In the genomic region with DNA sequence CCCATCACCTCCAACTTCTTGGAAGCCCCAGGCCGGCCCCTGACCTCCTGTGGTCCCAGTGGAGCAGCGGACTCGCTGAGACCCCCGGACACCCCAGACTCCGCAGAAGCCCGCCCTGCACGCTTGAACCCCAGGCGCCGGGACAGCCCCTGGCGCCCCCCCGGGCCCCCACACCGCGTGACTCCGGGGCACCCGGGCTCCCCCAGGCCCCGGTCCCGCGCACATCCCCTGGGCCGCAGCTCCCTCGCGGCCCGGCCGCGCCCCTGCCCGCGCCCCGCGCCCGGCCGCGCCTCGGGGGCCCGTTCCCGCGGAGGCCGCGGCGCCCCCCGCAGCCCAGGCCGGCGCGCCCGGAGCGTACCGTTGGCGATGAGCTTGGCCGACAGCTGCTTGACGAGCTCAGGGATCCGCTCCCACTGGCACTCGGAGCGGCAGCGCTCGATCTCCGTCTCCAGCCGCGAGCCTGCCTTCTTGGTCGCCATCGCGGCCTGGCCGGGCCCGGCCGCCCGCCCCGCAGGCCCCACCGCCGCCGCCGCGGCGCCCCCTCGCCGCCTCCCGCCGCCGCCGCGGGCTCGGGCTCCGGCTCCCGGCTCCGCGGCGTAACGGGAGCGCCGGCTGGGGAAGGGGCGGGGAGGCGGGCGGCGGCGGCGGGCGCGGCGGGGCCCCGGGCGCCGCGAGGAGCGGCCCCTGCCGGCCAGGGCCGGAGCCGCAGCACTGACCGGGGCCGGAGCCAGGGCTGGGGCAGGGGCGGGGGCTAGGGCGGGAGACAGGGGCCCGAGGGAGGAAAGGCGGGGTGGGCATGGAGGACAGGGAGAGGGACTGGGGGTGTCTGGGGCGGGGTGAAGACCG, we compare ENCODE assay signal across 8 cellular contexts. TPM values are rescaled to one million over a fixed set of nuclear protein-coding genes. Genes with fewer than 3 reads are reported as not detected.
DNase-seq lines count a peak whose midpoint lies in the region; ATAC-seq and TF ChIP-seq lines count a peak whose summit lies in the region.

A gene with protein sequence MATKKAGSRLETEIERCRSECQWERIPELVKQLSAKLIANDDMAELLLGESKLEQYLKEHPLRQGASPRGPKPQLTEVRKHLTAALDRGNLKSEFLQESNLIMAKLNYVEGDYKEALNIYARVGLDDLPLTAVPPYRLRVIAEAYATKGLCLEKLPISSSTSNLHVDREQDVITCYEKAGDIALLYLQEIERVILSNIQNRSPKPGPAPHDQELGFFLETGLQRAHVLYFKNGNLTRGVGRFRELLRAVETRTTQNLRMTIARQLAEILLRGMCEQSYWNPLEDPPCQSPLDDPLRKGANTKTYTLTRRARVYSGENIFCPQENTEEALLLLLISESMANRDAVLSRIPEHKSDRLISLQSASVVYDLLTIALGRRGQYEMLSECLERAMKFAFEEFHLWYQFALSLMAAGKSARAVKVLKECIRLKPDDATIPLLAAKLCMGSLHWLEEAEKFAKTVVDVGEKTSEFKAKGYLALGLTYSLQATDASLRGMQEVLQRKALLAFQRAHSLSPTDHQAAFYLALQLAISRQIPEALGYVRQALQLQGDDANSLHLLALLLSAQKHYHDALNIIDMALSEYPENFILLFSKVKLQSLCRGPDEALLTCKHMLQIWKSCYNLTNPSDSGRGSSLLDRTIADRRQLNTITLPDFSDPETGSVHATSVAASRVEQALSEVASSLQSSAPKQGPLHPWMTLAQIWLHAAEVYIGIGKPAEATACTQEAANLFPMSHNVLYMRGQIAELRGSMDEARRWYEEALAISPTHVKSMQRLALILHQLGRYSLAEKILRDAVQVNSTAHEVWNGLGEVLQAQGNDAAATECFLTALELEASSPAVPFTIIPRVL (minus strand): TSS at position 614 of the 846 bp plus-strand sequence. CDS start 135 bp downstream, at position 479.

- peak; percentile 61 for ATAC-seq in CD4-positive, alpha-beta T cell (ENCODE audit: poor library complexity)
- ATAC-seq in GM19324 (IDR thresholded peaks at IDR 0.05; ENCODE audit: low FRiP score, unreplicated experiment) (peak; percentile 51), HG03045 (IDR thresholded peaks at IDR 0.05; ENCODE audit: unreplicated experiment) (no peak)

- WGBS in transverse colon (ENCODE audit: low coverage in 1 of 2), 2 donors: 1% methylated on average over 36 of the region's 111 CpGs; no CpG with 5 or more reads in 1 of the 2 donors

- no peak for TF ChIP-seq EP300 in transverse colon (IDR thresholded peaks at IDR 0.05; ENCODE audit: low read depth)

- H3K27me3 ChIP-seq in CD4-positive, alpha-beta T cell (ENCODE audit: control insufficient read depth, insufficient read depth, low read length): peaks cover 5% of the 10 kb centered on the region
- H3K27me3 ChIP-seq in mucosa of rectum (ENCODE audit: control insufficient read depth in 2 of 2, insufficient read depth in 2 of 2, low read length in 2 of 2) (peaks cover 4 to 5% of the 10 kb centered on the region in 2 donors), transverse colon (peaks cover 7% of the 10 kb centered on the region)

- H3K4me1 ChIP-seq in mucosa of rectum (ENCODE audit: control insufficient read depth in 2 of 2, insufficient read depth in 2 of 2, low read length in 2 of 2) (peaks cover 0 to 3% of the 10 kb centered on the region in 2 donors), transverse colon (peaks cover 3 to 20% (median 10%) of the 10 kb centered on the region in 4 donors)

- no peak within 1 kb of the TSS for H3K27ac ChIP-seq in CD4-positive, alpha-beta T cell (ENCODE audit: low read depth, low read length)
- H3K27ac ChIP-seq in mucosa of rectum (ENCODE audit: low read depth in 2 of 2, low read length in 2 of 2) (no peak within 1 kb of the TSS), transverse colon (peak within 1 kb of the TSS in 1 of 4 donors; percentile 40)

- TF ChIP-seq CTCF in CD4-positive, alpha-beta T cell (IDR thresholded peaks at IDR 0.05): no peak
- TF ChIP-seq CTCF in transverse colon (IDR thresholded peaks at IDR 0.05): peak in 3 of 5 experiments; percentile 23 to 43 (median 42)

- H3K4me3 Mint-ChIP-seq in CD4-positive, alpha-beta T cell: peak within 1 kb of the TSS; percentile 78

- POLR2A ChIA-PET in CD4-positive, alpha-beta T cell (lab: Charles Lee): no interaction called here

- peak in 3 of 10 experiments; percentile 18 to 35 (median 19) for DNase-seq in CD4-positive, alpha-beta T cell
- DNase-seq in HuH-7.5 (ENCODE audit: low spot score): peak; percentile 88
- DNase-seq in activated CD4-positive, alpha-beta T cell treated with anti-CD3 and anti-CD28 coated beads, Interleukin-2, amount 50 U/mL, for 48 hours: peak; percentile 27 to 37
- DNase-seq in erythroblast (lab: John Stamatoyannopoulos, UW): peak; percentile 47 to 58
- DNase-seq in transverse colon: peak; percentile 43

- H3K36me3 ChIP-seq in mucosa of rectum (ENCODE audit: control insufficient read depth in 2 of 2, insufficient read depth in 2 of 2, low read length in 2 of 2) (no peaks in the 10 kb centered on the region), transverse colon (no peaks in the 10 kb centered on the region)

- H3K27ac Mint-ChIP-seq in CD4-positive, alpha-beta T cell: no peak within 1 kb of the TSS

- H3K9me3 Mint-ChIP-seq in CD4-positive, alpha-beta T cell: no peaks in the 10 kb centered on the region

- TF ChIP-seq POLR2A in erythroblast (IDR thresholded peaks at IDR 0.05; ENCODE audit: low read length): no peak
- no peak for TF ChIP-seq POLR2A in transverse colon (IDR thresholded peaks at IDR 0.05)

- H3K4me3 ChIP-seq in mucosa of rectum (ENCODE audit: low read length in 2 of 2) (peak within 1 kb of the TSS; percentile 47 to 70), transverse colon (peak within 1 kb of the TSS; percentile 50 to 65 (median 58))

- peaks cover 11% of the 10 kb centered on the region for H3K4me1 Mint-ChIP-seq in CD4-positive, alpha-beta T cell (ENCODE audit: low read depth)

- no peaks in the 10 kb centered on the region for H3K36me3 Mint-ChIP-seq in CD4-positive, alpha-beta T cell (ENCODE audit: low read depth)

- no peaks in the 10 kb centered on the region for H3K9me3 ChIP-seq in CD4-positive, alpha-beta T cell (ENCODE audit: control insufficient read depth, low read length)
- no peaks in the 10 kb centered on the region for H3K9me3 ChIP-seq in mucosa of rectum (ENCODE audit: control insufficient read depth in 2 of 2, low read length in 2 of 2)
- H3K9me3 ChIP-seq in transverse colon: no peaks in the 10 kb centered on the region

- H3K27me3 Mint-ChIP-seq in CD4-positive, alpha-beta T cell: peaks cover 11% of the 10 kb centered on the region

- in situ Hi-C loops in transverse colon (cut with MboI; ENCODE audit: low pct_ligation_motif_present in 1 of 4, low pct_unique_long_range_greater_than_20kb in 1 of 4, low sequenced_read_pairs in 3 of 4): no loop called here

- H3K9ac ChIP-seq in mucosa of rectum (ENCODE audit: low read depth in 1 of 2, low read length in 2 of 2): peak within 1 kb of the TSS; percentile 8 to 60

- CTCF ChIA-PET in CD4-positive, alpha-beta T cell (lab: Charles Lee): interaction anchor here (0.6 kb wide), 1 partner anchor 13 kb away, joined by 3 read pairs; no protein-coding TSS in a partner anchor

- intact Hi-C loops in CD4-positive, alpha-beta T cell (cut with DNase I, micrococcal nuclease): no loop called here
- intact Hi-C loops in transverse colon (cut with DNase I; ENCODE audit: low total_unique reads): no loop called here

RNA-seq across cellular contexts. Expression of the gene that starts here (rescaled TPM):
- 1 to 10 TPM; 1.2 to 1.3 TPM for total RNA-seq in CD4-positive, alpha-beta T cell
- 10 to 100 TPM in 1 of 4 donors, 1 to 10 TPM in 3; 8.4 to 11.2 (median 9.2) TPM for total RNA-seq in transverse colon

Comparison
In these comparisons a context has a peak if more than half of its experiments do, and no peak if none do; other contexts are left out.
1. RNA of the gene that starts here (total RNA-seq): 8.4 to 11.2 TPM in transverse colon; 1.2 to 1.3 TPM in CD4-positive, alpha-beta T cell; every median in the first group is over 4 times any median in the second.